Comparison of ENCODE assay signal across 26 cellular contexts in genomic region chrX:23114256-23114655, GRCh38.
"Had no signal": no experiment of that assay in that cellular context is flagged by ENCODE, and none has a peak within 500 bp of the region (broad histone marks: within the 10 kb centered on the region; RNA-seq: fewer than 3 reads in every experiment).

No MANE protein-coding gene starts in this region.

- H3K9me3 ChIP-seq: lower lobe of right lung, ovary, suprapubic skin, thyroid gland, upper lobe of right lung, uterus had no signal

- FAIRE-seq: colon, frontal cortex had no signal

- H3K4me3 ChIP-seq: dorsolateral prefrontal cortex, lower lobe of right lung, ovary, smooth muscle cell, suprapubic skin, thyroid gland, upper lobe of right lung, uterus had no signal

- H3K4me2 ChIP-seq: smooth muscle cell had no signal

- H3K4me1 ChIP-seq: lower lobe of right lung, suprapubic skin, thyroid gland, upper lobe of right lung, uterus had no signal

- H3K27me3 ChIP-seq: ovary, suprapubic skin, thyroid gland, upper lobe of right lung, uterus had no signal

- H3K36me3 Mint-ChIP-seq: immature natural killer cell; naive thymus-derived CD8-positive, alpha-beta T cell had no signal

- H3K9me3 Mint-ChIP-seq: naive thymus-derived CD8-positive, alpha-beta T cell; stimulated activated naive CD8-positive, alpha-beta T cell treated with anti-CD3 and anti-CD28 coated beads, Interleukin-15, amount 100 ng/mL, for 72 hours had no signal

- H3K27ac ChIP-seq: dorsolateral prefrontal cortex, lower lobe of right lung, ovary, suprapubic skin, thyroid gland, upper lobe of right lung, uterus had no signal

- DNase-seq: dorsolateral prefrontal cortex; effector CD4-positive, alpha-beta T cell; hypothalamus; immature natural killer cell; islet precursor cell; left ventricle myocardium superior; lower lobe of right lung; mesenchymal stem cell; midbrain; naive thymus-derived CD8-positive, alpha-beta T cell; occipital lobe; ovary; stimulated activated CD4-positive, alpha-beta T cell treated with anti-CD3 and anti-CD28 coated beads, Interleukin-12 subunit alpha, Interleukin-12 subunit beta, amount 100 ng/mL, for 4 hours; stimulated activated CD4-positive, alpha-beta T cell treated with anti-CD3 and anti-CD28 coated beads, Interleukin-1b, Interleukin-23, amount 100 ng/mL, for 48 hours; stimulated activated CD4-positive, alpha-beta T cell treated with anti-CD3 and anti-CD28 coated beads, Interleukin-4, amount 100 ng/mL, for 1 hour; stimulated activated CD8-positive, alpha-beta memory T cell treated with anti-CD3 and anti-CD28 coated beads, Interleukin-4, amount 100 ng/mL, for 48 hours; stimulated activated naive CD4-positive, alpha-beta T cell; stimulated activated naive CD8-positive, alpha-beta T cell treated with anti-CD3 and anti-CD28 coated beads, Interleukin-15, amount 100 ng/mL, for 72 hours; thyroid gland; upper lobe of right lung; uterus had no signal

- H3K4me3 Mint-ChIP-seq: immature natural killer cell; stimulated activated naive CD8-positive, alpha-beta T cell treated with anti-CD3 and anti-CD28 coated beads, Interleukin-15, amount 100 ng/mL, for 72 hours had no signal

- H3K27ac Mint-ChIP-seq: immature natural killer cell; naive thymus-derived CD8-positive, alpha-beta T cell; stimulated activated naive CD8-positive, alpha-beta T cell treated with anti-CD3 and anti-CD28 coated beads, Interleukin-15, amount 100 ng/mL, for 72 hours had no signal

- H3K36me3 ChIP-seq: lower lobe of right lung, ovary, suprapubic skin, thyroid gland, upper lobe of right lung, uterus had no signal

- H3K27me3 Mint-ChIP-seq: naive thymus-derived CD8-positive, alpha-beta T cell; stimulated activated naive CD8-positive, alpha-beta T cell treated with anti-CD3 and anti-CD28 coated beads, Interleukin-15, amount 100 ng/mL, for 72 hours had no signal

- H3K4me1 Mint-ChIP-seq: immature natural killer cell; naive thymus-derived CD8-positive, alpha-beta T cell; stimulated activated naive CD8-positive, alpha-beta T cell treated with anti-CD3 and anti-CD28 coated beads, Interleukin-15, amount 100 ng/mL, for 72 hours had no signal

- ATAC-seq: left ventricle myocardium superior; lower lobe of right lung; naive thymus-derived CD8-positive, alpha-beta T cell; sciatic nerve; stimulated activated naive CD8-positive, alpha-beta T cell treated with anti-CD3 and anti-CD28 coated beads, Interleukin-15, amount 100 ng/mL, for 72 hours; upper lobe of right lung had no signal
